In the genomic region with DNA sequence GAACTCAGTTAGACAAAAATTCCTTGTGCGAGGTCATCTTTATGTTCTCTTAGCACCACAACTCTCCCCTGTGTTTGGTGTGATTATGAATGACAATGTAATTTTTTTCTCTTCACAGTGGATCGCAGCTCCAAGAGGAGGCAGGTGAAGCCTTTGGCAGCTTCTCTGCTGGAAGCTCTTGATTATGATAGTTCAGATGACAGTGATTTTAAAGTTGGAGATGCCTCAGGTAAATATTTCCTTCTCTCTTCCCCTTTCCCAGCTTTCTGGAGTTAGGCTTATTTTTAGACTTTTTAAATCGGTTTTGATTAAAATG, we compare ENCODE assay signal across 9 cellular contexts. TPM values are rescaled to one million over a fixed set of nuclear protein-coding genes. Genes with fewer than 3 reads are reported as not detected.
A peak's percentile ranks its signal among the peaks of the same experiment; 100 is the strongest.
DNase-seq lines count a peak whose midpoint lies in the region; ATAC-seq and TF ChIP-seq lines count a peak whose summit lies in the region.
"Had no signal": no experiment of that assay in that cellular context is flagged by ENCODE, and none has a peak within 500 bp of the region (broad histone marks: within the 10 kb centered on the region; RNA-seq: fewer than 3 reads in every experiment).

No MANE protein-coding gene starts in this region.

- CTCF ChIA-PET in A673 (lab: Charles Lee), result no interaction called here

- H3K4me3 ChIP-seq in A673 (ENCODE audit: low read depth, low read length, poor library complexity, severe bottlenecking), result peak overlapping the region; percentile 82
- peak overlapping the region; percentile 81 for H3K4me3 ChIP-seq in fibroblast of mammary gland (ENCODE audit: control insufficient read depth, low read depth, low read length)
- H3K4me3 ChIP-seq in skeletal muscle satellite cell (ENCODE audit: low read length), result peak overlapping the region; percentile 81

- peak overlapping the region; percentile 93 for H3K4me2 ChIP-seq in skeletal muscle satellite cell (ENCODE audit: low read length)

- intact Hi-C loops in A673 (cut with micrococcal nuclease; ENCODE audit: unreplicated experiment), result no loop called here

- peak overlapping the region; percentile 90 for H3K9ac ChIP-seq in skeletal muscle satellite cell (ENCODE audit: low read depth, low read length)

- H3K27me3 ChIP-seq in A673 (replicated peaks; ENCODE audit: insufficient read depth, low read depth, low read length, poor library complexity) (no peaks in the 10 kb centered on the region), skeletal muscle satellite cell (ENCODE audit: control insufficient read depth, insufficient read depth, low read length) (no peaks in the 10 kb centered on the region)
- H3K27me3 ChIP-seq: foreskin keratinocyte had no signal

- H3K36me3 ChIP-seq in A673 (ENCODE audit: insufficient read depth, low read length, poor library complexity, severe bottlenecking), result peaks cover 11% of the 10 kb centered on the region
- H3K36me3 ChIP-seq in skeletal muscle satellite cell (ENCODE audit: insufficient read depth, low read length), result no peaks in the 10 kb centered on the region

- H3K9me3 ChIP-seq in A673 (ENCODE audit: low read depth, low read length, poor library complexity, severe bottlenecking), result no peaks in the 10 kb centered on the region
- H3K9me3 ChIP-seq in skeletal muscle satellite cell (replicated peaks; ENCODE audit: low read length), result no peaks in the 10 kb centered on the region

- peak; percentile 2 for ATAC-seq in GM19395 (IDR thresholded peaks at IDR 0.05; ENCODE audit: unreplicated experiment)

- POLR2A ChIA-PET in A673 (lab: Charles Lee; ENCODE audit: low non-redundant PET), result no interaction called here

- TF ChIP-seq CTCF in A673 (conservative IDR thresholded peaks at IDR 0.05; ENCODE audit: low read depth, low read length), result no peak
- TF ChIP-seq CTCF in fibroblast of mammary gland (conservative IDR thresholded peaks at IDR 0.05; ENCODE audit: control insufficient read depth, insufficient read depth, low read depth, low read length), result no peak

- peak overlapping the region; percentile 88 for H3K27ac ChIP-seq in A673 (ENCODE audit: low read depth, low read length, poor library complexity, severe bottlenecking)
- H3K27ac ChIP-seq: foreskin keratinocyte had no signal

- H3K4me1 ChIP-seq in A673 (ENCODE audit: insufficient read depth, low read length, poor library complexity, severe bottlenecking) (peaks cover 12% of the 10 kb centered on the region), skeletal muscle satellite cell (ENCODE audit: control insufficient read depth, insufficient read depth, low read length) (peaks cover 5% of the 10 kb centered on the region)

- BruUV-seq in A673 (replicated peaks; lab: Mats Ljungman, UMichigan), result no TSS peak

- DNase-seq in A673 (ENCODE audit: low spot score) (peak; percentile 21), RPMI8226 (peak; percentile 32), fibroblast of mammary gland (ENCODE audit: low read depth) (no peak), islet precursor cell (no peak), dedifferentiated amniotic fluid mesenchymal stem cell (ENCODE audit: extremely low spot score) (no peak), NCI-H187 treated with DMSO at 0.1 percent for 48 hours (lab: John Stamatoyannopoulos, UW) (no peak)

RNA-seq across cellular contexts. Expression of gene PHF14, which starts 1.0 kb away (rescaled TPM):
- 75.4 and 79.5 TPM in 2 replicates for total RNA-seq in A673 (2021)
- 22.1 and 26.9 TPM in 2 replicates for total RNA-seq in skeletal muscle satellite cell (2012; rRNA removed)

Comparison
In these comparisons a context has a peak if more than half of its experiments do, and no peak if none do; other contexts are left out.
1. DNase-seq: peak in A673 (single experiment) and RPMI8226 (single experiment); none in fibroblast of mammary gland (single experiment), islet precursor cell (single experiment), dedifferentiated amniotic fluid mesenchymal stem cell (single experiment) and NCI-H187 treated with DMSO at 0.1 percent for 48 hours (single experiment).
2. Peak in every context shown above with its lines, with median percentiles within 50 percentile points of each other: H3K4me3 ChIP-seq.